ENCODE assay signal across 13 cellular contexts in genomic region chr11:67195971-67196418, GRCh38.
A peak's percentile ranks its signal among the peaks of the same experiment; 100 is the strongest.
DNase-seq lines count a peak whose midpoint lies in the region; ATAC-seq, FAIRE-seq and TF ChIP-seq lines count a peak whose summit lies in the region.
"Had no signal": no experiment of that assay in that cellular context is flagged by ENCODE, and none has a peak within 500 bp of the region (broad histone marks: within the 10 kb centered on the region; RNA-seq: fewer than 3 reads in every experiment).

No MANE protein-coding gene starts in this region.

- H3K9me3 ChIP-seq in K562 (replicated peaks; ENCODE audit: control insufficient read depth, insufficient read depth, low read depth, low read length) (no peaks in the 10 kb centered on the region), osteoblast (ENCODE audit: low read depth, low read length) (no peaks in the 10 kb centered on the region), thyroid gland (no peaks in the 10 kb centered on the region), T-helper 17 cell (ENCODE audit: control insufficient read depth, low read length, poor library complexity, severe bottlenecking) (no peaks in the 10 kb centered on the region)
- H3K9me3 ChIP-seq: spleen had no signal

- H3K36me3 Mint-ChIP-seq in T-helper 17 cell (ENCODE audit: low read depth), result no peaks in the 10 kb centered on the region

- in situ Hi-C loops in K562 (cut with MboI), result no loop called here

- H3K4me2 ChIP-seq in K562 (ENCODE audit: insufficient read depth, low read length), result no peak overlapping the region
- peak overlapping the region; percentile 25 for H3K4me2 ChIP-seq in osteoblast (ENCODE audit: insufficient read depth, low read length)

- 0 out of 6 replicates have a peak, but pooled peaks of 1 of the 3 experiments have one; percentile 9 for TF ChIP-seq CTCF in K562 (IDR thresholded peaks at IDR 0.05 in 2 of 3, conservative IDR thresholded peaks at IDR 0.05 in 1 of 3; ENCODE audit: insufficient read depth in 2 of 3, low read depth in 1 of 3, low read length in 3 of 3)
- peak; percentile 14 for TF ChIP-seq CTCF in osteoblast (IDR thresholded peaks at IDR 0.05; ENCODE audit: extremely low read depth, low read depth, low read length)
- no peak for TF ChIP-seq CTCF in thyroid gland (IDR thresholded peaks at IDR 0.05)

- H3K9ac ChIP-seq in K562 (ENCODE audit: insufficient read depth in 1 of 2, low read depth in 2 of 2, low read length in 2 of 2), result peak overlapping the region in 1 of 2 experiments; percentile 49; a peak in 1 of 4 replicates

- TF ChIP-seq RAD21 in K562 (CRISPR knock-in tag; conservative IDR thresholded peaks at IDR 0.05 in 1 of 2, IDR thresholded peaks at IDR 0.05 in 1 of 2), result no peak

- no peaks in the 10 kb centered on the region for H3K27me3 ChIP-seq in K562 (ENCODE audit: control insufficient read depth in 2 of 2, insufficient read depth in 2 of 2, low read length in 2 of 2)
- H3K27me3 ChIP-seq in osteoblast (ENCODE audit: insufficient read depth, low read length), result no peaks in the 10 kb centered on the region
- H3K27me3 ChIP-seq in thyroid gland, result no peaks in the 10 kb centered on the region
- H3K27me3 ChIP-seq: spleen had no signal

- peaks cover 4% of the 10 kb centered on the region for H3K4me1 Mint-ChIP-seq in T-helper 17 cell

- FAIRE-seq in K562 (lab: Jason Lieb, UNC), result no peak
- FAIRE-seq: frontal cortex had no signal

- H2AFZ ChIP-seq in K562 (ENCODE audit: low read depth, low read length), result no peak overlapping the region
- no peak overlapping the region for H2AFZ ChIP-seq in osteoblast (ENCODE audit: low read length)

- WGBS in K562 (ENCODE audit: insufficient coverage, low coverage, missing lambda C conversion rate), result 36% methylated on average over 6 of the region's 6 CpGs
- 92 to 94% methylated on average over 6 of the region's 6 CpGs for WGBS in thyroid gland, 2 donors

- no peak overlapping the region for H3K4me3 Mint-ChIP-seq in T-helper 17 cell

- H3K4me1 ChIP-seq in K562 (replicated peaks in 1 of 2; ENCODE audit: control insufficient read depth in 2 of 2, insufficient read depth in 2 of 2, low read length in 2 of 2) (no peaks in the 10 kb centered on the region), osteoblast (ENCODE audit: insufficient read depth, low read length) (peaks cover 40% of the 10 kb centered on the region), thyroid gland (peaks cover 8 to 19% of the 10 kb centered on the region in 2 donors)

- H3K36me3 ChIP-seq in K562 (ENCODE audit: control insufficient read depth, insufficient read depth, low read length) (peaks cover 18% of the 10 kb centered on the region; the same call in 2 of the 3 replicates), osteoblast (ENCODE audit: insufficient read depth, low read length) (peaks cover 18% of the 10 kb centered on the region), thyroid gland (peaks cover 5 to 6% of the 10 kb centered on the region in 2 donors)

- POLR2A ChIA-PET in K562 (lab: Yijun Ruan, JAX), result interaction anchor here (1.2 to 3.1 kb wide), 2 partner anchors 9 to 44 kb away, joined by 3 to 12 read pairs; no protein-coding TSS in a partner anchor

- TF ChIP-seq EP300 in K562 (IDR thresholded peaks at IDR 0.05; ENCODE audit: low read length), result no peak

- BruUV-seq in K562 (replicated peaks; lab: Mats Ljungman, UMichigan), result no TSS peak

- TF ChIP-seq POLR2A in K562 (conservative IDR thresholded peaks at IDR 0.05), result no peak
- TF ChIP-seq POLR2A in thyroid gland (IDR thresholded peaks at IDR 0.05), result no peak

- ATAC-seq in K562, result no peak
- ATAC-seq in T-helper 17 cell, result no peak
- ATAC-seq: HCT116 had no signal

- H3K79me2 ChIP-seq in K562 (ENCODE audit: control insufficient read depth, insufficient read depth, low read length) (no peaks in the 10 kb centered on the region), osteoblast (ENCODE audit: insufficient read depth, low read length) (peaks cover 3% of the 10 kb centered on the region)

- no peak overlapping the region for H3K27ac Mint-ChIP-seq in T-helper 17 cell

- CTCF ChIA-PET in K562 (lab: Yijun Ruan, JAX; ENCODE audit: low intra/inter-chr PET ratio), result interaction anchor here (0.6 to 1.0 kb wide), 2 partner anchors 82 to 187 kb away, joined by 3 read pairs; no protein-coding TSS in a partner anchor

- DNase-seq in EL, result peak; percentile 89
- DNase-seq in M059J (ENCODE audit: low read depth), result peak; percentile 85
- no peak for DNase-seq in K562 (ENCODE audit: extremely low read depth in 1 of 4, low spot score in 3 of 4)
- DNase-seq in osteoblast (ENCODE audit: insufficient read length, low spot score, missing footprints), result no peak
- no peak for DNase-seq in NCI-H146 (lab: John Stamatoyannopoulos, UW)
- no peak for DNase-seq in T1000 (lab: John Stamatoyannopoulos, UW)
- no peak for DNase-seq in thyroid gland
- no peak for DNase-seq in T-helper 17 cell
- DNase-seq: NCI-H2107, spleen, SW 1271 had no signal

- no peaks in the 10 kb centered on the region for H4K20me1 ChIP-seq in K562 (replicated peaks; ENCODE audit: control insufficient read depth, insufficient read depth, low read length)
- no peaks in the 10 kb centered on the region for H4K20me1 ChIP-seq in osteoblast (ENCODE audit: insufficient read depth, low read length)

- no peak overlapping the region for H3K4me3 ChIP-seq in K562
- no peak overlapping the region for H3K4me3 ChIP-seq in osteoblast (ENCODE audit: insufficient read depth, low read length)
- no peak overlapping the region for H3K4me3 ChIP-seq in thyroid gland (replicated peaks in 1 of 3)
- H3K4me3 ChIP-seq: spleen had no signal

- H3K27ac ChIP-seq in K562 (ENCODE audit: extremely low read depth, low read depth, low read length) (no peak overlapping the region), osteoblast (ENCODE audit: low read depth, low read length) (peak overlapping the region; percentile 71), thyroid gland (no peak overlapping the region)

- no peaks in the 10 kb centered on the region for H3K9me1 ChIP-seq in K562 (ENCODE audit: control insufficient read depth, insufficient read depth, low read length)

- no peaks in the 10 kb centered on the region for H3K27me3 Mint-ChIP-seq in T-helper 17 cell

- intact Hi-C loops in K562 (cut with micrococcal nuclease) (no loop called here), thyroid gland (cut with DNase I) (no loop called here)

TF ChIP-seq in K562, 482 proteins besides CTCF, POLR2A, EP300 and RAD21 (continues in another document):
- TF ChIP-seq HES1 (IDR thresholded peaks at IDR 0.05; ENCODE audit: low read depth) (peak; percentile 65; the same call in 1 of the 2 replicates), ZNF316 (IDR thresholded peaks at IDR 0.05) (peak; percentile 22; the same call in 1 of the 2 replicates), NFE2 (IDR thresholded peaks at IDR 0.05; ENCODE audit: low read depth) (peak; percentile 76), FOSL1 (tag; conservative IDR thresholded peaks at IDR 0.05) (peak; percentile 52; the same call in 1 of the 2 replicates), E2F4 (CRISPR knock-in tag; IDR thresholded peaks at IDR 0.05; ENCODE audit: low read depth) (no peak), SRF (CRISPR knock-in tag; IDR thresholded peaks at IDR 0.05) (peak in 1 of 2 experiments; percentile 82; a peak in 2 of 4 replicates), PBX2 (CRISPR knock-in tag; IDR thresholded peaks at IDR 0.05; ENCODE audit: low read depth) (no peak), PBX2 (tag; conservative IDR thresholded peaks at IDR 0.05; ENCODE audit: low read depth) (peak; percentile 46; the same call in 1 of the 2 replicates), MAFG (tag; conservative IDR thresholded peaks at IDR 0.05) (peak; percentile 66; the same call in 1 of the 2 replicates), SRSF9 (IDR thresholded peaks at IDR 0.05; ENCODE audit: borderline replicate concordance, low read depth, low read length) (no peak)

Comparison
In these comparisons a context has a peak if more than half of its experiments do, and no peak if none do; other contexts are left out.
1. DNase-seq: peak in EL (single experiment) and M059J (single experiment); none in K562 (0 of 4), osteoblast (single experiment), NCI-H146 (single experiment), T1000 (single experiment), thyroid gland (0 of 2) and T-helper 17 cell (0 of 3).